In the genomic region with DNA sequence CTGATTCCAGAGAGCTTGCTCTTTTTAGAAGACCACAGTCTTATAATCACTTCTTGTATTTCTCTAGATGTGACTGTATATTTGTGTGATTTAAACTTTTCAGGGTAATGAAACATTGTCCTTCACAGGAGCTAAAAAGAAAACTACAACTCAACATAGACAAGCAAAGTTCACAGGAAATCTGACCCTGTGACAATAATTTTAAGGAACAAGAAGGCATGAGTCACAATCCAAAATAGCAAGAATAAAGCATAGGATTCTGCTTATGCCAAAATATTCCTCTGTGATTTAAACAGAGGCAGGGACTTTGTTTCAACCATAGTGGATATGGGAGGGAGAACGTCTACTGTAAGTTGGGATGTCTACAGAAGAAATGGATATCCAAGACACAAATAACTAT, we compare ENCODE assay signal across 27 cellular contexts. TPM values are rescaled to one million over a fixed set of nuclear protein-coding genes. Genes with fewer than 3 reads are reported as not detected.
"Had no signal": no experiment of that assay in that cellular context is flagged by ENCODE, and none has a peak within 500 bp of the region (broad histone marks: within the 10 kb centered on the region; RNA-seq: fewer than 3 reads in every experiment).

No MANE protein-coding gene starts in this region.

- H3K27ac Mint-ChIP-seq: activated CD4-positive, alpha-beta T cell treated with anti-CD3 and anti-CD28 coated beads, Interleukin-2, amount 10 ng/mL, durations not matched to agents 24 days and 14 days; activated CD8-positive, alpha-beta T cell treated with anti-CD3 and anti-CD28 coated beads, Interleukin-2, amount 10 ng/mL, durations not matched to agents 7 days and 5 days; activated naive CD4-positive, alpha-beta T cell treated with anti-CD3 and anti-CD28 coated beads for 36 hours; activated naive CD8-positive, alpha-beta T cell; activated naive CD8-positive, alpha-beta T cell treated with anti-CD3 and anti-CD28 coated beads, Interleukin-2, amount 50 U/mL, for 24 hours; activated T-cell treated with anti-CD3 and anti-CD28 coated beads, Interleukin-2, amount 50 U/mL, for 24 hours; activated T-helper 1 cell treated with anti-CD3 and anti-CD28 coated beads, Interleukin-12 subunit alpha, Interleukin-12 subunit beta, Interleukin-2, Interleukin-4 antibody, amounts not matched to agents 30 ng/mL and 10 ng/mL and 1 ng/mL, durations not matched to agents 14 hours and 24 hours and 36 hours; brain had no signal

- H3K9ac ChIP-seq: KMS-11 had no signal

- H3K27ac ChIP-seq: KMS-11, Peyer's patch had no signal

- H3K36me3 Mint-ChIP-seq: brain had no signal

- H3K27me3 Mint-ChIP-seq: activated naive CD8-positive, alpha-beta T cell; activated naive CD8-positive, alpha-beta T cell treated with anti-CD3 and anti-CD28 coated beads, Interleukin-2, amount 50 U/mL, for 24 hours; activated T-cell treated with anti-CD3 and anti-CD28 coated beads, Interleukin-2, amount 50 U/mL, for 24 hours; brain had no signal

- DNase-seq: activated CD4-positive, alpha-beta T cell treated with anti-CD3 and anti-CD28 coated beads, Interleukin-2, amount 50 U/mL, for 4 hours; activated CD8-positive, alpha-beta T cell treated with anti-CD3 and anti-CD28 coated beads, Interleukin-2, amount 10 ng/mL, durations not matched to agents 7 days and 5 days; activated gamma-delta T cell treated with Interleukin-2 at 50 U/mL for 16 hours; activated naive CD4-positive, alpha-beta T cell treated with anti-CD3 and anti-CD28 coated beads for 36 hours; activated naive CD8-positive, alpha-beta T cell treated with anti-CD3 and anti-CD28 coated beads, Interleukin-2, amount 50 U/mL, for 24 hours; activated T-cell treated with anti-CD3 and anti-CD28 coated beads, Interleukin-2, amount 50 U/mL, for 24 hours; anterior cingulate cortex; caudate nucleus; cerebellar nuclear complex; MM.1S; NCI-H1092 treated with DMSO at 0.1 percent for 48 hours; NCI-H1417; NCI-H1930; NCI-H345; NCI-H524 treated with DMSO at 0.1 percent for 48 hours; Peyer's patch; RPMI8226; SW 1271; T1000 had no signal

- FAIRE-seq: bronchial epithelial cell, TTC549 had no signal

- H3K27me3 ChIP-seq: Peyer's patch had no signal

- H3K36me3 ChIP-seq: Peyer's patch had no signal

- H3K4me3 Mint-ChIP-seq: activated CD4-positive, alpha-beta T cell treated with anti-CD3 and anti-CD28 coated beads, Interleukin-2, amount 10 ng/mL, durations not matched to agents 24 days and 14 days; activated CD8-positive, alpha-beta T cell treated with anti-CD3 and anti-CD28 coated beads, Interleukin-2, amount 10 ng/mL, durations not matched to agents 7 days and 5 days; activated naive CD4-positive, alpha-beta T cell treated with anti-CD3 and anti-CD28 coated beads for 36 hours; activated naive CD8-positive, alpha-beta T cell; activated naive CD8-positive, alpha-beta T cell treated with anti-CD3 and anti-CD28 coated beads, Interleukin-2, amount 50 U/mL, for 24 hours; activated T-cell treated with anti-CD3 and anti-CD28 coated beads, Interleukin-2, amount 50 U/mL, for 24 hours; activated T-helper 1 cell treated with anti-CD3 and anti-CD28 coated beads, Interleukin-12 subunit alpha, Interleukin-12 subunit beta, Interleukin-2, Interleukin-4 antibody, amounts not matched to agents 30 ng/mL and 10 ng/mL and 1 ng/mL, durations not matched to agents 14 hours and 24 hours and 36 hours; brain had no signal

- H3K9me3 Mint-ChIP-seq: activated naive CD4-positive, alpha-beta T cell treated with anti-CD3 and anti-CD28 coated beads for 36 hours had no signal

- H3K4me3 ChIP-seq: Peyer's patch had no signal

- H3K4me1 Mint-ChIP-seq: brain had no signal

RNA-seq across cellular contexts. Expression of gene GPR65, which starts 44.3 kb away (rescaled TPM):
- total RNA-seq: LHCN-M2 had no signal
